Comparison of ENCODE assay signal across 6 cellular contexts in the genomic region with DNA sequence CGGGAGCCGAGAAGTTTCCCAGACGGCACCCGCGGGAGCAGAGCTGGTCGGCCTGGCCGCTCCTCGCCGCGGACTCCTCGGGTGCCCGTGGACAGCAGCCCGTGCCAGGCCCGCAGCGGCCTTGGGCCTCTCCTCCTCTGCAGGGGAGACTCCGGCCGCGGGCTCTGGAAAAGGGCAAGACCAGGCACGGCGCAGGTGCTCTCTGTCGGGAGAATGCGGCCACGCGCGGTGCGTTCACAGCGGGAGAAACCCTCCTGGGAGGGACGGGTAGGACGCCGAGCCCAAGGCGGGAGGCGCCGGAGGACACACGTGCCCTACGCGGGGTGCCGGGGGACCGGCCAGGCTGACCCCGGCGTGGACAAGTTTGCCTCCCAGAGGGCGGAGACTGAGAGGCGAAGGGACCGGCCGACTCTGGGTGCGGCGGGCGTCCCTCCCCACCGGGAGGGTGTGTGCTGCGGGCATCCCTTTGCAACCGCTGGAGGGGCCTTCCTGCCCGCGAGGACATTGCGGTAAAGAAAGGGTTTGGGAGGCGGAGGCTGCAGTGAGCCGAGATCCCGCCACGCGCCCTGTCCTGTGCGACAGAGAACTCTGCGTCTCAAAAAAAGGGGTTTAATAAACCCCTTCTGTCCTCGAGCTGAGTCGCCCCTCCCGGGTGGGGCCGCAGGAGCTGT. TPM values are rescaled to one million over a fixed set of nuclear protein-coding genes. Genes with fewer than 3 reads are reported as not detected.
A peak's percentile ranks its signal among the peaks of the same experiment; 100 is the strongest.
DNase-seq lines count a peak whose midpoint lies in the region; TF ChIP-seq lines count a peak whose summit lies in the region.

No MANE protein-coding gene starts in this region.

- H3K36me3 ChIP-seq in sigmoid colon (no peaks in the 10 kb centered on the region), PC-9 (ENCODE audit: low read depth) (no peaks in the 10 kb centered on the region)

- TF ChIP-seq EP300 in sigmoid colon (IDR thresholded peaks at IDR 0.05) = no peak

- H3K4me3 ChIP-seq in NB4 (ENCODE audit: low read depth, low read length) (no peak overlapping the region), epithelial cell of proximal tubule (ENCODE audit: low read depth, low read length) (peak overlapping the region; percentile 56), sigmoid colon (peak overlapping the region; percentile 19 to 52 (median 45)), PC-9 (no peak overlapping the region)

- no peak overlapping the region for H2AFZ ChIP-seq in PC-9

- H3K4me1 ChIP-seq in sigmoid colon = peaks cover 0 to 37% (median 25%) of the 10 kb centered on the region in 4 donors
- H3K4me1 ChIP-seq in PC-9 (replicated peaks; ENCODE audit: insufficient read depth) = no peaks in the 10 kb centered on the region

- H3K27me3 ChIP-seq in sigmoid colon (peaks cover 5 to 19% (median 11%) of the 10 kb centered on the region in 3 donors), PC-9 (ENCODE audit: insufficient read depth, low read depth) (no peaks in the 10 kb centered on the region)

- BruUV-seq in PC-9 (replicated peaks; lab: Mats Ljungman, UMichigan) = no TSS peak

- H3F3A ChIP-seq in PC-9 (ENCODE audit: insufficient read depth, low read depth) = no peaks in the 10 kb centered on the region

- no peak for TF ChIP-seq CTCF in NB4 (IDR thresholded peaks at IDR 0.05; ENCODE audit: low read depth, low read length)
- no peak for TF ChIP-seq CTCF in epithelial cell of proximal tubule (conservative IDR thresholded peaks at IDR 0.05; ENCODE audit: low read depth, low read length)
- TF ChIP-seq CTCF in sigmoid colon (IDR thresholded peaks at IDR 0.05) = no peak
- no peak for TF ChIP-seq CTCF in PC-9 (conservative IDR thresholded peaks at IDR 0.05)

- H3K9me2 ChIP-seq in PC-9 (ENCODE audit: insufficient read depth) = no peaks in the 10 kb centered on the region

- 16 to 25% methylated on average over 64 of the region's 64 CpGs for WGBS in sigmoid colon, 2 donors

- no peak overlapping the region for H3K4me2 ChIP-seq in PC-9

- TF ChIP-seq POLR2A in NB4 (IDR thresholded peaks at IDR 0.05; ENCODE audit: extremely low read depth, insufficient read length) = no peak
- no peak for TF ChIP-seq POLR2A in sigmoid colon (IDR thresholded peaks at IDR 0.05)

- H3K9me3 ChIP-seq in sigmoid colon = no peaks in the 10 kb centered on the region
- no peaks in the 10 kb centered on the region for H3K9me3 ChIP-seq in PC-9 (ENCODE audit: insufficient read depth, low read depth)

- H4K20me1 ChIP-seq in PC-9 (ENCODE audit: insufficient read depth) = no peaks in the 10 kb centered on the region

- intact Hi-C loops in sigmoid colon (cut with DNase I) = no loop called here
- intact Hi-C loops in PC-9 (cut with micrococcal nuclease; ENCODE audit: unreplicated experiment) = no loop called here

- POLR2A ChIA-PET in PC-9 (lab: Charles Lee; ENCODE audit: unreplicated experiment) = no interaction called here

- H3K27ac ChIP-seq in sigmoid colon = peak overlapping the region; percentile 65 to 76 (median 72)
- no peak overlapping the region for H3K27ac ChIP-seq in PC-9

- CTCF ChIA-PET in PC-9 (lab: Charles Lee) = no interaction called here

- H3K79me2 ChIP-seq in PC-9 (ENCODE audit: low read depth) = no peaks in the 10 kb centered on the region

- DNase-seq in NB4 (ENCODE audit: low read depth) (peak; percentile 37), epithelial cell of proximal tubule (ENCODE audit: low read depth) (no peak), sigmoid colon (peak; percentile 75), SIG-M5 (lab: John Stamatoyannopoulos, UW) (no peak), PC-9 (no peak), GOT3 (lab: John Stamatoyannopoulos, UW) (no peak)

RNA-seq across cellular contexts. Expression of gene IFITM1, which starts 2.3 kb away (rescaled TPM):
- total RNA-seq in epithelial cell of proximal tubule = 15.7 and 56.8 TPM in 2 replicates
- 10 to 100 TPM; 82.4 to 94.2 (median 92.6) TPM for total RNA-seq in sigmoid colon
- 100 to 1,000 TPM in 1 of 3 donors, 10 to 100 TPM in 2; 41.2 to 580 (median 58.9) TPM for polyA plus RNA-seq in sigmoid colon
- total RNA-seq in PC-9 (2021) = 5.1 and 9.5 TPM in 2 replicates

RNA-seq across cellular contexts. Expression of gene IFITM3, which starts 4.5 kb away (rescaled TPM):
- total RNA-seq in epithelial cell of proximal tubule = 85.7 and 113 TPM in 2 replicates
- 100 to 1,000 TPM; 278 to 463 (median 291) TPM for total RNA-seq in sigmoid colon
- 1,000 to 10,000 TPM in 1 of 3 donors, 100 to 1,000 TPM in 2; 116 to 1,104 (median 383) TPM for polyA plus RNA-seq in sigmoid colon
- 136 and 176 TPM in 2 replicates for total RNA-seq in PC-9 (2021)

RNA-seq across cellular contexts. Expression of gene IFITM2, which starts 8.6 kb away (rescaled TPM):
- 54.7 and 177 TPM in 2 replicates for total RNA-seq in epithelial cell of proximal tubule
- total RNA-seq in sigmoid colon = 100 to 1,000 TPM in 3 of 4 donors, 10 to 100 TPM in 1; 79.8 to 187 (median 141) TPM
- polyA plus RNA-seq in sigmoid colon = 100 to 1,000 TPM in 2 of 3 donors, 10 to 100 TPM in 1; 73.3 to 461 (median 164) TPM
- 4.2 and 4.3 TPM in 2 replicates for total RNA-seq in PC-9 (2021)

RNA-seq across cellular contexts. Expression of gene IFITM5, which starts 16.8 kb away (rescaled TPM):
- total RNA-seq in epithelial cell of proximal tubule = not detected in 2 replicates
- not detected for total RNA-seq in sigmoid colon
- not detected for polyA plus RNA-seq in sigmoid colon
- not detected in 2 replicates for total RNA-seq in PC-9 (2021)

RNA-seq across cellular contexts. Expression of gene PGGHG, which starts 27.2 kb away (rescaled TPM):
- 7.8 and 13.1 TPM in 2 replicates for total RNA-seq in epithelial cell of proximal tubule
- total RNA-seq in sigmoid colon = 10 to 100 TPM; 11.4 to 15.3 (median 13.6) TPM
- 10 to 100 TPM in 1 of 3 donors, 1 to 10 TPM in 2; 1.6 to 68.0 (median 3.6) TPM for polyA plus RNA-seq in sigmoid colon
- 68.6 and 76.9 TPM in 2 replicates for total RNA-seq in PC-9 (2021)

Comparison
In these comparisons a context has a peak if more than half of its experiments do, and no peak if none do; other contexts are left out.
1. DNase-seq: peak in NB4 (single experiment) and sigmoid colon (single experiment); none in epithelial cell of proximal tubule (single experiment), SIG-M5 (single experiment), PC-9 (0 of 2) and GOT3 (single experiment).
2. H3K4me3 ChIP-seq: peak in epithelial cell of proximal tubule (single experiment) and sigmoid colon (4 of 4); none in NB4 (single experiment) and PC-9 (single experiment).
3. RNA of gene IFITM2, which starts 8.6 kb away (total RNA-seq): 54.7 to 177 TPM in epithelial cell of proximal tubule and 79.8 to 187 TPM in sigmoid colon; 4.2 to 4.3 TPM in PC-9; every median in the first group is over 10 times any median in the second.